Comparison of ENCODE assay signal across 14 cellular contexts in genomic region chr20:25637247-25637646, GRCh38. TPM values are rescaled to one million over a fixed set of nuclear protein-coding genes. Genes with fewer than 3 reads are reported as not detected.
DNase-seq lines count a peak whose midpoint lies in the region; ATAC-seq, FAIRE-seq and TF ChIP-seq lines count a peak whose summit lies in the region.
"Had no signal": no experiment of that assay in that cellular context is flagged by ENCODE, and none has a peak within 500 bp of the region (broad histone marks: within the 10 kb centered on the region; RNA-seq: fewer than 3 reads in every experiment).

No MANE protein-coding gene starts in this region.

- no peak overlapping the region for H3K4me3 ChIP-seq in HepG2 (replicated peaks in 1 of 3; ENCODE audit: insufficient read depth in 1 of 3, low read depth in 2 of 3, low read length in 3 of 3)
- H3K4me3 ChIP-seq in right lobe of liver, result no peak overlapping the region
- H3K4me3 ChIP-seq in OCI-LY7 (ENCODE audit: low read depth, low read length, poor library complexity, severe bottlenecking), result no peak overlapping the region
- H3K4me3 ChIP-seq in astrocyte of the spinal cord (ENCODE audit: low read depth, low read length), result no peak overlapping the region
- no peak overlapping the region for H3K4me3 ChIP-seq in mammary epithelial cell (replicated peaks in 1 of 3; ENCODE audit: insufficient read depth in 1 of 3, low read depth in 2 of 3, low read length in 3 of 3)
- H3K4me3 ChIP-seq in left ventricle myocardium inferior, result no peak overlapping the region
- H3K4me3 ChIP-seq: GM23248 had no signal

- FAIRE-seq in HepG2 (lab: Jason Lieb, UNC), result no peak

- BruUV-seq in HepG2 (replicated peaks; lab: Mats Ljungman, UMichigan) (no TSS peak), OCI-LY7 (replicated peaks; lab: Mats Ljungman, UMichigan) (no TSS peak), mammary epithelial cell (replicated peaks; lab: Mats Ljungman, UMichigan) (no TSS peak)

- H3K27me3 ChIP-seq in HepG2 (ENCODE audit: control insufficient read depth in 1 of 2, insufficient read depth in 2 of 2, low read length in 2 of 2) (no peaks in the 10 kb centered on the region), right lobe of liver (no peaks in the 10 kb centered on the region), mammary epithelial cell (ENCODE audit: insufficient read depth, low read length) (no peaks in the 10 kb centered on the region), left ventricle myocardium inferior (ENCODE audit: low read depth) (no peaks in the 10 kb centered on the region)

- TF ChIP-seq POLR2A in HepG2 (IDR thresholded peaks at IDR 0.05; ENCODE audit: insufficient read depth in 1 of 2, low read depth in 2 of 2, low read length in 2 of 2), result no peak
- no peak for TF ChIP-seq POLR2A in right lobe of liver (IDR thresholded peaks at IDR 0.05)

- no peak for TF ChIP-seq EP300 in HepG2 (IDR thresholded peaks at IDR 0.05; ENCODE audit: low read depth in 2 of 2, low read length in 2 of 2)
- TF ChIP-seq EP300 in HepG2 (CRISPR knock-in tag; IDR thresholded peaks at IDR 0.05; ENCODE audit: borderline replicate concordance), result no peak

- H3K36me3 ChIP-seq in HepG2 (replicated peaks in 1 of 2; ENCODE audit: control insufficient read depth in 1 of 2, insufficient read depth in 2 of 2, low read length in 2 of 2) (no peaks in the 10 kb centered on the region), right lobe of liver (peaks cover 0 to 3% (median 0%) of the 10 kb centered on the region in 4 donors), OCI-LY7 (ENCODE audit: insufficient read depth, low read length) (no peaks in the 10 kb centered on the region), mammary epithelial cell (ENCODE audit: insufficient read depth, low read length) (peaks cover 4% of the 10 kb centered on the region), left ventricle myocardium inferior (peaks cover 21% of the 10 kb centered on the region)

- H3K9me3 ChIP-seq in HepG2 (ENCODE audit: low read length) (peaks cover 10% of the 10 kb centered on the region), right lobe of liver (no peaks in the 10 kb centered on the region), OCI-LY7 (ENCODE audit: low read length) (peaks cover 19% of the 10 kb centered on the region), mammary epithelial cell (replicated peaks; ENCODE audit: insufficient read depth, low read length) (peaks cover 8% of the 10 kb centered on the region), left ventricle myocardium inferior (replicated peaks) (peaks cover 8% of the 10 kb centered on the region)

- H3K27ac ChIP-seq in HepG2 (ENCODE audit: extremely low read length, insufficient read depth, low read length), result no peak overlapping the region
- H3K27ac ChIP-seq in right lobe of liver, result no peak overlapping the region
- no peak overlapping the region for H3K27ac ChIP-seq in OCI-LY7 (ENCODE audit: low read depth, low read length, poor library complexity, severe bottlenecking)
- no peak overlapping the region for H3K27ac ChIP-seq in mammary epithelial cell (ENCODE audit: insufficient read depth, low read depth, low read length)
- H3K27ac ChIP-seq in left ventricle myocardium inferior (replicated peaks), result no peak overlapping the region
- H3K27ac ChIP-seq: GM23248 had no signal

- H3K9ac ChIP-seq in HepG2 (ENCODE audit: insufficient read depth, low read depth, low read length) (no peak overlapping the region), mammary epithelial cell (ENCODE audit: insufficient read depth, low read length) (no peak overlapping the region)
- H3K9ac ChIP-seq: GM23248 had no signal

- POLR2A ChIA-PET in HepG2 (lab: Yijun Ruan, JAX) (no interaction called here), OCI-LY7 (lab: Charles Lee) (no interaction called here)

- no peak for ATAC-seq in HepG2
- ATAC-seq in right lobe of liver, result no peak
- ATAC-seq in GM19452 (IDR thresholded peaks at IDR 0.05; ENCODE audit: unreplicated experiment), result no peak

- 91% methylated on average over 2 of the region's 2 CpGs for WGBS in HepG2 (ENCODE audit: low lambda C conversion rate)
- 88% methylated on average over 2 of the region's 2 CpGs for WGBS in right lobe of liver (ENCODE audit: insufficient coverage, low coverage, low lambda C conversion rate, missing lambda C conversion rate)
- WGBS in mammary epithelial cell (ENCODE audit: low coverage, missing lambda C conversion rate), result 92% methylated on average over 2 of the region's 2 CpGs

- intact Hi-C loops in HepG2 (cut with micrococcal nuclease; ENCODE audit: unreplicated experiment) (no loop called here), right lobe of liver (cut with DNase I) (no loop called here), OCI-LY7 (cut with micrococcal nuclease; ENCODE audit: unreplicated experiment) (no loop called here), mammary epithelial cell (cut with micrococcal nuclease) (no loop called here), left ventricle myocardium inferior (cut with micrococcal nuclease) (no loop called here)

- in situ Hi-C loops in HepG2 (cut with HindIII; ENCODE audit: extremely low pct_ligation_motif_present, low pct_unique_long_range_greater_than_20kb), result no loop called here
- in situ Hi-C loops in astrocyte of the spinal cord (cut with HindIII; ENCODE audit: low sequenced_read_pairs), result no loop called here
- in situ Hi-C loops in mammary epithelial cell (cut with MboI; ENCODE audit: low sequenced_read_pairs in 2 of 2), result no loop called here

- H4K20me1 ChIP-seq in HepG2 (ENCODE audit: insufficient read depth, low read length) (no peaks in the 10 kb centered on the region), OCI-LY7 (ENCODE audit: insufficient read depth, low read length) (no peaks in the 10 kb centered on the region), mammary epithelial cell (ENCODE audit: insufficient read depth, low read length) (no peaks in the 10 kb centered on the region)

- TF ChIP-seq RAD21 in HepG2 (CRISPR knock-in tag; IDR thresholded peaks at IDR 0.05), result no peak

- DNase-seq in HepG2 (ENCODE audit: low spot score) (no peak), right lobe of liver (no peak), OCI-LY7 (ENCODE audit: low spot score) (peak; percentile 13), astrocyte of the spinal cord (ENCODE audit: low read depth, low spot score) (peak; percentile 3), mammary epithelial cell (no peak), NCI-H524 (lab: John Stamatoyannopoulos, UW) (no peak), left ventricle myocardium inferior (no peak)
- DNase-seq: ACHN; C1 segment of cervical spinal cord; CD4-positive, alpha-beta T cell; GM23248; H9 had no signal

- no peak overlapping the region for H3K4me2 ChIP-seq in HepG2 (ENCODE audit: low read depth, low read length)
- H3K4me2 ChIP-seq in OCI-LY7 (ENCODE audit: low read length), result no peak overlapping the region
- H3K4me2 ChIP-seq in mammary epithelial cell (ENCODE audit: insufficient read depth, low read depth, low read length), result no peak overlapping the region

- TF ChIP-seq CTCF in HepG2 (CRISPR knock-in tag; IDR thresholded peaks at IDR 0.05) (no peak), right lobe of liver (IDR thresholded peaks at IDR 0.05) (no peak), OCI-LY7 (conservative IDR thresholded peaks at IDR 0.05; ENCODE audit: low read length) (no peak), astrocyte of the spinal cord (IDR thresholded peaks at IDR 0.05; ENCODE audit: low read depth, low read length) (no peak), mammary epithelial cell (conservative IDR thresholded peaks at IDR 0.05 in 1 of 2, IDR thresholded peaks at IDR 0.05 in 1 of 2; ENCODE audit: extremely low read depth in 1 of 2, insufficient read depth in 1 of 2, low read depth in 1 of 2, low read length in 2 of 2) (no peak), left ventricle myocardium inferior (IDR thresholded peaks at IDR 0.05; ENCODE audit: borderline replicate concordance) (no peak)

- no peaks in the 10 kb centered on the region for H3K9me2 ChIP-seq in OCI-LY7 (ENCODE audit: insufficient read depth, low read length)

- CTCF ChIA-PET in HepG2 (lab: Yijun Ruan, JAX; ENCODE audit: low intra/inter-chr PET ratio, low total read pairs) (no interaction called here), OCI-LY7 (lab: Charles Lee; ENCODE audit: unreplicated experiment) (no interaction called here), mammary epithelial cell (lab: Charles Lee; ENCODE audit: low non-redundant PET) (no interaction called here)

- H2AFZ ChIP-seq in HepG2 (ENCODE audit: low read length) (no peak overlapping the region), OCI-LY7 (ENCODE audit: low read length) (no peak overlapping the region), mammary epithelial cell (ENCODE audit: low read depth, low read length) (no peak overlapping the region)
- H2AFZ ChIP-seq: GM23248 had no signal

- dilution Hi-C loops in mammary epithelial cell (cut with HindIII; ENCODE audit: low sequenced_read_pairs), result no loop called here

- H3K4me1 ChIP-seq in HepG2 (ENCODE audit: insufficient read depth, low read length) (no peaks in the 10 kb centered on the region), right lobe of liver (no peaks in the 10 kb centered on the region), OCI-LY7 (ENCODE audit: insufficient read depth, low read length, poor library complexity, severe bottlenecking) (no peaks in the 10 kb centered on the region), mammary epithelial cell (ENCODE audit: insufficient read depth, low read length) (peaks cover 12% of the 10 kb centered on the region), left ventricle myocardium inferior (no peaks in the 10 kb centered on the region)

- H3K79me2 ChIP-seq in HepG2 (ENCODE audit: insufficient read depth, low read length), result no peaks in the 10 kb centered on the region
- no peaks in the 10 kb centered on the region for H3K79me2 ChIP-seq in OCI-LY7 (ENCODE audit: insufficient read depth, low read depth, low read length)
- H3K79me2 ChIP-seq in mammary epithelial cell (ENCODE audit: insufficient read depth, low read length), result no peaks in the 10 kb centered on the region

RNA-seq across cellular contexts. Expression of gene NANP, which starts 13.4 kb away (rescaled TPM):
- total RNA-seq in HepG2 (2016; rRNA removed; fragmentation: Illumina TruSeq; extraction: Trizol), result 21.5 and 31.0 TPM in 2 replicates
- 3.5 and 3.6 TPM in 2 replicates for total RNA-seq in HepG2 (2016; cell fraction: cytosol; rRNA removed; fragmentation: Illumina TruSeq; extraction: Trizol; ENCODE audit: low read depth)
- total RNA-seq in HepG2 (2016; cell fraction: insoluble cytoplasmic fraction; rRNA removed; fragmentation: Illumina TruSeq; extraction: Trizol), result 22.0 and 31.9 TPM in 2 replicates
- 15.3 and 16.9 TPM in 2 replicates for total RNA-seq in HepG2 (2016; cell fraction: membrane; rRNA removed; fragmentation: Illumina TruSeq; extraction: Trizol)
- total RNA-seq in HepG2 (2016; cell fraction: nucleus; rRNA removed; fragmentation: Illumina TruSeq; extraction: Trizol), result 15.0 and 17.4 TPM in 2 replicates
- 8.6 and 8.9 TPM in 2 replicates for polyA plus RNA-seq in HepG2 (2011; rRNA removed)
- polyA plus RNA-seq in HepG2 (2011; cell fraction: cytosol; rRNA removed), result 6.1 and 8.7 TPM in 2 replicates
- 3.6 and 5.3 TPM in 2 replicates for polyA plus RNA-seq in HepG2 (2011; cell fraction: nucleus; rRNA removed)
- polyA plus RNA-seq in HepG2 (2012), result 9.3 and 12.7 TPM in 2 replicates
- polyA plus RNA-seq in HepG2 (2016; cell fraction: cytosol; fragmentation: Illumina TruSeq; extraction: Trizol; ENCODE audit: low read depth), result 1.2 and 1.4 TPM in 2 replicates
- polyA plus RNA-seq in HepG2 (2016; cell fraction: insoluble cytoplasmic fraction; fragmentation: Illumina TruSeq; extraction: Trizol; ENCODE audit: low read depth), result 27.2 and 29.9 TPM in 2 replicates
- 5.8 and 6.1 TPM in 2 replicates for polyA plus RNA-seq in HepG2 (2016; cell fraction: membrane; fragmentation: Illumina TruSeq; extraction: Trizol; ENCODE audit: low read depth)
- polyA plus RNA-seq in HepG2 (2016; cell fraction: nucleus; fragmentation: Illumina TruSeq; extraction: Trizol; ENCODE audit: insufficient read depth, low read depth), result 15.0 and 15.3 TPM in 2 replicates
- polyA minus RNA-seq in HepG2 (2011; rRNA and poly(A)+ RNA removed; ENCODE audit: low replicate concordance), result 2.8 and 8.0 TPM in 2 replicates
- 8.9 and 9.8 TPM in 2 replicates for polyA minus RNA-seq in HepG2 (2011; cell fraction: cytosol; rRNA and poly(A)+ RNA removed)
- 22.1 and 25.1 TPM in 2 replicates for polyA minus RNA-seq in HepG2 (2011; cell fraction: nucleus; rRNA and poly(A)+ RNA removed)
- total RNA-seq in right lobe of liver, result 1 to 10 TPM; 1.8 to 3.3 (median 2.4) TPM
- 1.0 and 1.2 TPM in 2 replicates for total RNA-seq in OCI-LY7 (2014; rRNA removed; shearing (Covaris generic))
- total RNA-seq in OCI-LY7 (2022), result 3.2 and 3.6 TPM in 2 replicates
- total RNA-seq in mammary epithelial cell, result 1 to 10 TPM; 7.5 TPM
- polyA plus RNA-seq in mammary epithelial cell, result 4.2 TPM
- 4.4 TPM for polyA minus RNA-seq in mammary epithelial cell
- total RNA-seq in left ventricle myocardium inferior, result 2.7 TPM

RNA-seq across cellular contexts. Expression of gene NINL, which starts 51.9 kb away (rescaled TPM):
- total RNA-seq in HepG2 (2016; rRNA removed; fragmentation: Illumina TruSeq; extraction: Trizol), result 23.3 and 34.3 TPM in 2 replicates
- total RNA-seq in HepG2 (2016; cell fraction: cytosol; rRNA removed; fragmentation: Illumina TruSeq; extraction: Trizol; ENCODE audit: low read depth), result 7.4 and 10.8 TPM in 2 replicates
- total RNA-seq in HepG2 (2016; cell fraction: insoluble cytoplasmic fraction; rRNA removed; fragmentation: Illumina TruSeq; extraction: Trizol), result 20.1 and 34.4 TPM in 2 replicates
- 11.6 and 15.7 TPM in 2 replicates for total RNA-seq in HepG2 (2016; cell fraction: membrane; rRNA removed; fragmentation: Illumina TruSeq; extraction: Trizol)
- 37.4 and 38.1 TPM in 2 replicates for total RNA-seq in HepG2 (2016; cell fraction: nucleus; rRNA removed; fragmentation: Illumina TruSeq; extraction: Trizol)
- 32.3 and 34.6 TPM in 2 replicates for polyA plus RNA-seq in HepG2 (2011; rRNA removed)
- 24.8 and 25.8 TPM in 2 replicates for polyA plus RNA-seq in HepG2 (2011; cell fraction: cytosol; rRNA removed)
- polyA plus RNA-seq in HepG2 (2011; cell fraction: nucleus; rRNA removed), result 114 and 118 TPM in 2 replicates
- polyA plus RNA-seq in HepG2 (2012), result 38.7 and 42.0 TPM in 2 replicates
- 3.0 and 3.7 TPM in 2 replicates for polyA plus RNA-seq in HepG2 (2016; cell fraction: cytosol; fragmentation: Illumina TruSeq; extraction: Trizol; ENCODE audit: low read depth)
- polyA plus RNA-seq in HepG2 (2016; cell fraction: insoluble cytoplasmic fraction; fragmentation: Illumina TruSeq; extraction: Trizol; ENCODE audit: low read depth), result 19.3 and 24.8 TPM in 2 replicates
- polyA plus RNA-seq in HepG2 (2016; cell fraction: membrane; fragmentation: Illumina TruSeq; extraction: Trizol; ENCODE audit: low read depth), result 8.1 TPM in 2 replicates
- polyA plus RNA-seq in HepG2 (2016; cell fraction: nucleus; fragmentation: Illumina TruSeq; extraction: Trizol; ENCODE audit: insufficient read depth, low read depth), result 90.8 and 96.3 TPM in 2 replicates
- 1.7 and 32.6 TPM in 2 replicates for polyA minus RNA-seq in HepG2 (2011; rRNA and poly(A)+ RNA removed; ENCODE audit: low replicate concordance)
- 6.9 and 8.0 TPM in 2 replicates for polyA minus RNA-seq in HepG2 (2011; cell fraction: cytosol; rRNA and poly(A)+ RNA removed)
- 46.9 and 49.6 TPM in 2 replicates for polyA minus RNA-seq in HepG2 (2011; cell fraction: nucleus; rRNA and poly(A)+ RNA removed)
- 10 to 100 TPM in 1 of 6 experiments, 1 to 10 TPM in 5; 3.6 to 16.0 (median 7.1) TPM for total RNA-seq in right lobe of liver
- 0.06 and 0.08 TPM in 2 replicates for total RNA-seq in OCI-LY7 (2014; rRNA removed; shearing (Covaris generic))
- 0.55 and 0.57 TPM in 2 replicates for total RNA-seq in OCI-LY7 (2022)
- total RNA-seq in mammary epithelial cell, result 1 to 10 TPM; 6.8 to 7.7 TPM
- polyA plus RNA-seq in mammary epithelial cell, result 2.1 TPM
- polyA minus RNA-seq in mammary epithelial cell, result 3.9 TPM
- 1.8 TPM for total RNA-seq in left ventricle myocardium inferior
- total RNA-seq: HT1080 had no signal

RNA-seq across cellular contexts. Expression of gene ZNF337, which starts 59.4 kb away (rescaled TPM):
- 19.0 and 19.6 TPM in 2 replicates for total RNA-seq in HepG2 (2016; rRNA removed; fragmentation: Illumina TruSeq; extraction: Trizol)
- total RNA-seq in HepG2 (2016; cell fraction: cytosol; rRNA removed; fragmentation: Illumina TruSeq; extraction: Trizol; ENCODE audit: low read depth), result 2.2 and 3.0 TPM in 2 replicates
- total RNA-seq in HepG2 (2016; cell fraction: insoluble cytoplasmic fraction; rRNA removed; fragmentation: Illumina TruSeq; extraction: Trizol), result 18.2 and 18.3 TPM in 2 replicates
- total RNA-seq in HepG2 (2016; cell fraction: membrane; rRNA removed; fragmentation: Illumina TruSeq; extraction: Trizol), result 7.8 and 8.0 TPM in 2 replicates
- 24.6 and 29.8 TPM in 2 replicates for total RNA-seq in HepG2 (2016; cell fraction: nucleus; rRNA removed; fragmentation: Illumina TruSeq; extraction: Trizol)
- 17.0 and 22.8 TPM in 2 replicates for polyA plus RNA-seq in HepG2 (2011; rRNA removed)
- polyA plus RNA-seq in HepG2 (2011; cell fraction: cytosol; rRNA removed), result 5.9 and 8.4 TPM in 2 replicates
- polyA plus RNA-seq in HepG2 (2011; cell fraction: nucleus; rRNA removed), result 55.7 and 72.7 TPM in 2 replicates
- 15.5 and 18.3 TPM in 2 replicates for polyA plus RNA-seq in HepG2 (2012)
- 0.73 and 0.76 TPM in 2 replicates for polyA plus RNA-seq in HepG2 (2016; cell fraction: cytosol; fragmentation: Illumina TruSeq; extraction: Trizol; ENCODE audit: low read depth)
- 11.0 and 11.6 TPM in 2 replicates for polyA plus RNA-seq in HepG2 (2016; cell fraction: insoluble cytoplasmic fraction; fragmentation: Illumina TruSeq; extraction: Trizol; ENCODE audit: low read depth)
- polyA plus RNA-seq in HepG2 (2016; cell fraction: membrane; fragmentation: Illumina TruSeq; extraction: Trizol; ENCODE audit: low read depth), result 2.0 and 2.3 TPM in 2 replicates
- 53.5 and 55.7 TPM in 2 replicates for polyA plus RNA-seq in HepG2 (2016; cell fraction: nucleus; fragmentation: Illumina TruSeq; extraction: Trizol; ENCODE audit: insufficient read depth, low read depth)
- polyA minus RNA-seq in HepG2 (2011; rRNA and poly(A)+ RNA removed; ENCODE audit: low replicate concordance), result 9.7 and 16.6 TPM in 2 replicates
- polyA minus RNA-seq in HepG2 (2011; cell fraction: cytosol; rRNA and poly(A)+ RNA removed), result 8.7 and 9.0 TPM in 2 replicates
- 34.9 and 55.6 TPM in 2 replicates for polyA minus RNA-seq in HepG2 (2011; cell fraction: nucleus; rRNA and poly(A)+ RNA removed)
- 1 to 10 TPM; 2.9 to 4.8 (median 4.3) TPM for total RNA-seq in right lobe of liver
- total RNA-seq in OCI-LY7 (2014; rRNA removed; shearing (Covaris generic)), result 13.3 and 14.8 TPM in 2 replicates
- 14.8 and 15.1 TPM in 2 replicates for total RNA-seq in OCI-LY7 (2022)
- 10 to 100 TPM; 13.7 to 22.1 TPM for total RNA-seq in mammary epithelial cell
- polyA plus RNA-seq in mammary epithelial cell, result 9.7 TPM
- 19.4 TPM for polyA minus RNA-seq in mammary epithelial cell
- total RNA-seq in left ventricle myocardium inferior, result 6.3 TPM

Comparison
In these comparisons a context has a peak if more than half of its experiments do, and no peak if none do; other contexts are left out.
1. DNase-seq: peak in OCI-LY7 (single experiment) and astrocyte of the spinal cord (single experiment); none in HepG2 (single experiment), right lobe of liver (0 of 3), mammary epithelial cell (single experiment), NCI-H524 (0 of 2) and left ventricle myocardium inferior (single experiment).